In the genomic region with DNA sequence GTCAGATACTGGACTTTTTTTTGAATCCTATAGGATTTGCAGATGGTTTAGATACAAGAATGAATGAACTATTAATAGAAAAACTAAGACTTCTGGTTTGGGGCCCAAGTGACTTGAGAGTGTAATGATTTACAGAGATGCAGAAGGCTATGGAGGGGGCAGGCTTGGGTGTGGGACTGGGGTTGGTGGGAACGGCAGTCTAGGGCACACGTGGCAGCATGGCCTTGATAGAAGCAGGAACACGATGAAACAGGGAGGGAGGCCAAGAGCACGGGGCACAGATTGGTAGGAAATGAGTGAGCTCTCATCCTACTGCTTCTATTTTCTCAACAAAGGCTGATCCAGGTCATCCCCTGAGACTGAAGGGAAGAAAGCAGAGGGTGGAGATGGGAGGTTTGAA, we compare ENCODE assay signal across 1 cellular context.
TF ChIP-seq lines count a peak whose summit lies in the region.

No MANE protein-coding gene starts in this region.

TF ChIP-seq in IMR-90, 13 proteins besides CTCF, POLR2A, EP300 and RAD21:
- TF ChIP-seq FOS (IDR thresholded peaks at IDR 0.05; ENCODE audit: low read depth, low read length) (no peak), SMC3 (IDR thresholded peaks at IDR 0.05; ENCODE audit: low read depth, low read length) (no peak), MAZ (IDR thresholded peaks at IDR 0.05; ENCODE audit: borderline replicate concordance, low read depth, low read length) (no peak), NFE2L2 (IDR thresholded peaks at IDR 0.05; ENCODE audit: low read depth, low read length) (no peak)
- TF ChIP-seq, protein P1, sequence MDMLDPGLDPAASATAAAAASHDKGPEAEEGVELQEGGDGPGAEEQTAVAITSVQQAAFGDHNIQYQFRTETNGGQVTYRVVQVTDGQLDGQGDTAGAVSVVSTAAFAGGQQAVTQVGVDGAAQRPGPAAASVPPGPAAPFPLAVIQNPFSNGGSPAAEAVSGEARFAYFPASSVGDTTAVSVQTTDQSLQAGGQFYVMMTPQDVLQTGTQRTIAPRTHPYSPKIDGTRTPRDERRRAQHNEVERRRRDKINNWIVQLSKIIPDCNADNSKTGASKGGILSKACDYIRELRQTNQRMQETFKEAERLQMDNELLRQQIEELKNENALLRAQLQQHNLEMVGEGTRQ (IDR thresholded peaks at IDR 0.05; ENCODE audit: low read depth, low read length): no peak
